13 cellular contexts compared by ENCODE assay signal in genomic region chr5:83253731-83254130, GRCh38.
"Had no signal": no experiment of that assay in that cellular context is flagged by ENCODE, and none has a peak within 500 bp of the region (broad histone marks: within the 10 kb centered on the region; RNA-seq: fewer than 3 reads in every experiment).

No MANE protein-coding gene starts in this region.

- DNase-seq: activated CD4-positive, alpha-beta T cell treated with anti-CD3 and anti-CD28 coated beads for 36 hours; activated CD8-positive, alpha-beta memory T cell treated with anti-CD3 and anti-CD28 coated beads, Interleukin-2, amount 50 U/mL, for 4 hours; activated CD8-positive, alpha-beta T cell treated with anti-CD3 and anti-CD28 coated beads for 36 hours; activated naive CD8-positive, alpha-beta T cell treated with anti-CD3 and anti-CD28 coated beads, Interleukin-2, amount 10 ng/mL, durations not matched to agents 7 days and 5 days; aorta; central memory CD4-positive, alpha-beta T cell; effector memory CD8-positive, alpha-beta T cell; naive B cell; right lobe of liver; stimulated activated naive CD8-positive, alpha-beta T cell treated with anti-CD3 and anti-CD28 coated beads, Interleukin-15, Interleukin-2, amounts not matched to agents 100 U/mL and 50 U/mL, for 24 hours; T-helper 9 cell; upper lobe of right lung; WERI-Rb-1 had no signal

- H3K4me1 Mint-ChIP-seq: activated CD4-positive, alpha-beta T cell treated with anti-CD3 and anti-CD28 coated beads for 36 hours; activated naive CD8-positive, alpha-beta T cell treated with anti-CD3 and anti-CD28 coated beads, Interleukin-2, amount 10 ng/mL, durations not matched to agents 7 days and 5 days; naive B cell had no signal

- H3K27me3 Mint-ChIP-seq: activated CD4-positive, alpha-beta T cell treated with anti-CD3 and anti-CD28 coated beads for 36 hours; activated CD8-positive, alpha-beta T cell treated with anti-CD3 and anti-CD28 coated beads for 36 hours; activated naive CD8-positive, alpha-beta T cell treated with anti-CD3 and anti-CD28 coated beads, Interleukin-2, amount 10 ng/mL, durations not matched to agents 7 days and 5 days; effector memory CD8-positive, alpha-beta T cell; naive B cell had no signal

- H3K9me3 Mint-ChIP-seq: effector memory CD8-positive, alpha-beta T cell had no signal

- ATAC-seq: activated CD4-positive, alpha-beta T cell treated with anti-CD3 and anti-CD28 coated beads for 36 hours; activated CD8-positive, alpha-beta T cell treated with anti-CD3 and anti-CD28 coated beads for 36 hours; effector memory CD8-positive, alpha-beta T cell; right lobe of liver; stimulated activated naive CD8-positive, alpha-beta T cell treated with anti-CD3 and anti-CD28 coated beads, Interleukin-15, Interleukin-2, amounts not matched to agents 100 U/mL and 50 U/mL, for 24 hours; upper lobe of right lung had no signal

- H3K27ac Mint-ChIP-seq: activated CD4-positive, alpha-beta T cell treated with anti-CD3 and anti-CD28 coated beads for 36 hours; activated CD8-positive, alpha-beta T cell treated with anti-CD3 and anti-CD28 coated beads for 36 hours; activated naive CD8-positive, alpha-beta T cell treated with anti-CD3 and anti-CD28 coated beads, Interleukin-2, amount 10 ng/mL, durations not matched to agents 7 days and 5 days; effector memory CD8-positive, alpha-beta T cell had no signal

- H3K4me3 ChIP-seq: right lobe of liver, upper lobe of right lung had no signal

- H3K4me3 Mint-ChIP-seq: activated CD4-positive, alpha-beta T cell treated with anti-CD3 and anti-CD28 coated beads for 36 hours; activated CD8-positive, alpha-beta T cell treated with anti-CD3 and anti-CD28 coated beads for 36 hours; activated naive CD8-positive, alpha-beta T cell treated with anti-CD3 and anti-CD28 coated beads, Interleukin-2, amount 10 ng/mL, durations not matched to agents 7 days and 5 days; effector memory CD8-positive, alpha-beta T cell; naive B cell had no signal
